Comparison of ENCODE assay signal across 1 cellular context in the genomic region with DNA sequence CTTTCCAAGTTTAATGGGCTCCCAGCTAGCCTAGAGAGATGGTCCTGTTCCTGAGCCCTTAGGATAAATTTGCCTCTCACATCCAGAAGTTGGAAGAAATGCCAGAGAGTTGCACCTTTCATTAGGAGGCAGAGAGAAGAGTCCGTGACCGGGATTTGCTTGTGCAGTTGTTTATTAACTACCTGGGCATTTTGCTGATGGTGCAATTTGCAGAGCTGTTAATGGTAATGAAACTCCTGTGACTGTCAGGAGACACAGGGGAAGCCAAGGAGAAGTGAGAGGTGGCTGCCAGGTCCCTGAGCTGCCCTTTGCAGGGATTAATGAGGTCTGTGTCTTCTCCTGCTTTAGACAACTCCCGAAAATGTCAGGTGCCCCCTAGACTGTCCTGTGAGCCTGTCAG.
A peak's percentile ranks its signal among the peaks of the same experiment; 100 is the strongest.
TF ChIP-seq lines count a peak whose summit lies in the region.

No MANE protein-coding gene starts in this region.

TF ChIP-seq in K562, 482 proteins besides CTCF, POLR2A, EP300 and RAD21 (continued from another document):
- TF ChIP-seq, protein P1, sequence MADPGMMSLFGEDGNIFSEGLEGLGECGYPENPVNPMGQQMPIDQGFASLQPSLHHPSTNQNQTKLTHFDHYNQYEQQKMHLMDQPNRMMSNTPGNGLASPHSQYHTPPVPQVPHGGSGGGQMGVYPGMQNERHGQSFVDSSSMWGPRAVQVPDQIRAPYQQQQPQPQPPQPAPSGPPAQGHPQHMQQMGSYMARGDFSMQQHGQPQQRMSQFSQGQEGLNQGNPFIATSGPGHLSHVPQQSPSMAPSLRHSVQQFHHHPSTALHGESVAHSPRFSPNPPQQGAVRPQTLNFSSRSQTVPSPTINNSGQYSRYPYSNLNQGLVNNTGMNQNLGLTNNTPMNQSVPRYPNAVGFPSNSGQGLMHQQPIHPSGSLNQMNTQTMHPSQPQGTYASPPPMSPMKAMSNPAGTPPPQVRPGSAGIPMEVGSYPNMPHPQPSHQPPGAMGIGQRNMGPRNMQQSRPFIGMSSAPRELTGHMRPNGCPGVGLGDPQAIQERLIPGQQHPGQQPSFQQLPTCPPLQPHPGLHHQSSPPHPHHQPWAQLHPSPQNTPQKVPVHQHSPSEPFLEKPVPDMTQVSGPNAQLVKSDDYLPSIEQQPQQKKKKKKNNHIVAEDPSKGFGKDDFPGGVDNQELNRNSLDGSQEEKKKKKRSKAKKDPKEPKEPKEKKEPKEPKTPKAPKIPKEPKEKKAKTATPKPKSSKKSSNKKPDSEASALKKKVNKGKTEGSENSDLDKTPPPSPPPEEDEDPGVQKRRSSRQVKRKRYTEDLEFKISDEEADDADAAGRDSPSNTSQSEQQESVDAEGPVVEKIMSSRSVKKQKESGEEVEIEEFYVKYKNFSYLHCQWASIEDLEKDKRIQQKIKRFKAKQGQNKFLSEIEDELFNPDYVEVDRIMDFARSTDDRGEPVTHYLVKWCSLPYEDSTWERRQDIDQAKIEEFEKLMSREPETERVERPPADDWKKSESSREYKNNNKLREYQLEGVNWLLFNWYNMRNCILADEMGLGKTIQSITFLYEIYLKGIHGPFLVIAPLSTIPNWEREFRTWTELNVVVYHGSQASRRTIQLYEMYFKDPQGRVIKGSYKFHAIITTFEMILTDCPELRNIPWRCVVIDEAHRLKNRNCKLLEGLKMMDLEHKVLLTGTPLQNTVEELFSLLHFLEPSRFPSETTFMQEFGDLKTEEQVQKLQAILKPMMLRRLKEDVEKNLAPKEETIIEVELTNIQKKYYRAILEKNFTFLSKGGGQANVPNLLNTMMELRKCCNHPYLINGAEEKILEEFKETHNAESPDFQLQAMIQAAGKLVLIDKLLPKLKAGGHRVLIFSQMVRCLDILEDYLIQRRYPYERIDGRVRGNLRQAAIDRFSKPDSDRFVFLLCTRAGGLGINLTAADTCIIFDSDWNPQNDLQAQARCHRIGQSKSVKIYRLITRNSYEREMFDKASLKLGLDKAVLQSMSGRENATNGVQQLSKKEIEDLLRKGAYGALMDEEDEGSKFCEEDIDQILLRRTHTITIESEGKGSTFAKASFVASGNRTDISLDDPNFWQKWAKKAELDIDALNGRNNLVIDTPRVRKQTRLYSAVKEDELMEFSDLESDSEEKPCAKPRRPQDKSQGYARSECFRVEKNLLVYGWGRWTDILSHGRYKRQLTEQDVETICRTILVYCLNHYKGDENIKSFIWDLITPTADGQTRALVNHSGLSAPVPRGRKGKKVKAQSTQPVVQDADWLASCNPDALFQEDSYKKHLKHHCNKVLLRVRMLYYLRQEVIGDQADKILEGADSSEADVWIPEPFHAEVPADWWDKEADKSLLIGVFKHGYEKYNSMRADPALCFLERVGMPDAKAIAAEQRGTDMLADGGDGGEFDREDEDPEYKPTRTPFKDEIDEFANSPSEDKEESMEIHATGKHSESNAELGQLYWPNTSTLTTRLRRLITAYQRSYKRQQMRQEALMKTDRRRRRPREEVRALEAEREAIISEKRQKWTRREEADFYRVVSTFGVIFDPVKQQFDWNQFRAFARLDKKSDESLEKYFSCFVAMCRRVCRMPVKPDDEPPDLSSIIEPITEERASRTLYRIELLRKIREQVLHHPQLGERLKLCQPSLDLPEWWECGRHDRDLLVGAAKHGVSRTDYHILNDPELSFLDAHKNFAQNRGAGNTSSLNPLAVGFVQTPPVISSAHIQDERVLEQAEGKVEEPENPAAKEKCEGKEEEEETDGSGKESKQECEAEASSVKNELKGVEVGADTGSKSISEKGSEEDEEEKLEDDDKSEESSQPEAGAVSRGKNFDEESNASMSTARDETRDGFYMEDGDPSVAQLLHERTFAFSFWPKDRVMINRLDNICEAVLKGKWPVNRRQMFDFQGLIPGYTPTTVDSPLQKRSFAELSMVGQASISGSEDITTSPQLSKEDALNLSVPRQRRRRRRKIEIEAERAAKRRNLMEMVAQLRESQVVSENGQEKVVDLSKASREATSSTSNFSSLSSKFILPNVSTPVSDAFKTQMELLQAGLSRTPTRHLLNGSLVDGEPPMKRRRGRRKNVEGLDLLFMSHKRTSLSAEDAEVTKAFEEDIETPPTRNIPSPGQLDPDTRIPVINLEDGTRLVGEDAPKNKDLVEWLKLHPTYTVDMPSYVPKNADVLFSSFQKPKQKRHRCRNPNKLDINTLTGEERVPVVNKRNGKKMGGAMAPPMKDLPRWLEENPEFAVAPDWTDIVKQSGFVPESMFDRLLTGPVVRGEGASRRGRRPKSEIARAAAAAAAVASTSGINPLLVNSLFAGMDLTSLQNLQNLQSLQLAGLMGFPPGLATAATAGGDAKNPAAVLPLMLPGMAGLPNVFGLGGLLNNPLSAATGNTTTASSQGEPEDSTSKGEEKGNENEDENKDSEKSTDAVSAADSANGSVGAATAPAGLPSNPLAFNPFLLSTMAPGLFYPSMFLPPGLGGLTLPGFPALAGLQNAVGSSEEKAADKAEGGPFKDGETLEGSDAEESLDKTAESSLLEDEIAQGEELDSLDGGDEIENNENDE (IDR thresholded peaks at IDR 0.05; ENCODE audit: low read depth, low read length), result no peak
- TF ChIP-seq ZNF3 (CRISPR knock-in tag; IDR thresholded peaks at IDR 0.05) (no peak), MAFF (IDR thresholded peaks at IDR 0.05; ENCODE audit: low read length) (peak; percentile 70), MAFG (tag; conservative IDR thresholded peaks at IDR 0.05) (peak; percentile 58; the same call in 1 of the 2 replicates), TFAM (CRISPR knock-in tag; conservative IDR thresholded peaks at IDR 0.05) (no peak), MAFK (IDR thresholded peaks at IDR 0.05; ENCODE audit: low read length) (peak; percentile 75), ZNF586 (CRISPR knock-in tag; conservative IDR thresholded peaks at IDR 0.05) (no peak), ZNF316 (IDR thresholded peaks at IDR 0.05) (peak; percentile 79), C11orf30 (IDR thresholded peaks at IDR 0.05; ENCODE audit: low read depth) (peak; percentile 59; the same call in 1 of the 2 replicates)
- TF ChIP-seq, protein P2, sequence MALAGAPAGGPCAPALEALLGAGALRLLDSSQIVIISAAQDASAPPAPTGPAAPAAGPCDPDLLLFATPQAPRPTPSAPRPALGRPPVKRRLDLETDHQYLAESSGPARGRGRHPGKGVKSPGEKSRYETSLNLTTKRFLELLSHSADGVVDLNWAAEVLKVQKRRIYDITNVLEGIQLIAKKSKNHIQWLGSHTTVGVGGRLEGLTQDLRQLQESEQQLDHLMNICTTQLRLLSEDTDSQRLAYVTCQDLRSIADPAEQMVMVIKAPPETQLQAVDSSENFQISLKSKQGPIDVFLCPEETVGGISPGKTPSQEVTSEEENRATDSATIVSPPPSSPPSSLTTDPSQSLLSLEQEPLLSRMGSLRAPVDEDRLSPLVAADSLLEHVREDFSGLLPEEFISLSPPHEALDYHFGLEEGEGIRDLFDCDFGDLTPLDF (CRISPR knock-in tag; IDR thresholded peaks at IDR 0.05), result no peak
